In the genomic region with DNA sequence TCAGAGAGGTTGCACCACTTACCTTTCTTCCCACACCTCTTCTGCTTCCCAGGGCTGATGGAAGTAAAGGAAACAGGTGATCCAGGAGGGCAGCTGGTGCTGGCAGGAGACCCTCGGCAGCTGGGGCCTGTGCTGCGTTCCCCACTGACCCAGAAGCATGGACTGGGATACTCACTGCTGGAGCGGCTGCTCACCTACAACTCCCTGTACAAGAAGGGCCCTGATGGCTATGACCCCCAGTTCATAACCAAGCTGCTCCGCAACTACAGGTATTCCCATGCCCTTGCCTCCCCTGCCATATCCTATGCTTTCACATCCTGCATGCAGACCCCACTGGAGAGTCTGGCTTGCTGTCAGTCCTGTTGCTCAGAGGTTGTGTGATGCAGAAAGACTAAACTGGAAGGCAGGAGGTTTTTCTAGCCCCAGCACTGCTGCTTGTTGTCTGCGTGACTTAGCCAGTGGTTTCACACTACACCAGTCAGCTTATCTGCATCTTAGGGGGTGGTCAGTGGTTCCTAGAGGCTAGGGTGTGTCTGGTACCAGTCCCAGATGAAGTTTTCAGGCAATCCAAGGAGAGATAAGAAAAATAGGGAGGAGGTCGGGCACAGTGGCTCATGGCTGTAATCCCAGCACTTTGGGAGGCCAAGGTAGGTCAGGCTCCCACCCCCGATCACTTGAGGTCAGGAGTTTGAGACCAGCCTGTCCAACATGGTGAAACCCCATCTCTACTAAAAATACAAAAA, we compare ENCODE assay signal across 1 cellular context.
A peak's percentile ranks its signal among the peaks of the same experiment; 100 is the strongest.
TF ChIP-seq lines count a peak whose summit lies in the region.

No MANE protein-coding gene starts in this region.

TF ChIP-seq in K562, 482 proteins besides CTCF, POLR2A, EP300 and RAD21 (continued from another document):
- TF ChIP-seq, protein P1, sequence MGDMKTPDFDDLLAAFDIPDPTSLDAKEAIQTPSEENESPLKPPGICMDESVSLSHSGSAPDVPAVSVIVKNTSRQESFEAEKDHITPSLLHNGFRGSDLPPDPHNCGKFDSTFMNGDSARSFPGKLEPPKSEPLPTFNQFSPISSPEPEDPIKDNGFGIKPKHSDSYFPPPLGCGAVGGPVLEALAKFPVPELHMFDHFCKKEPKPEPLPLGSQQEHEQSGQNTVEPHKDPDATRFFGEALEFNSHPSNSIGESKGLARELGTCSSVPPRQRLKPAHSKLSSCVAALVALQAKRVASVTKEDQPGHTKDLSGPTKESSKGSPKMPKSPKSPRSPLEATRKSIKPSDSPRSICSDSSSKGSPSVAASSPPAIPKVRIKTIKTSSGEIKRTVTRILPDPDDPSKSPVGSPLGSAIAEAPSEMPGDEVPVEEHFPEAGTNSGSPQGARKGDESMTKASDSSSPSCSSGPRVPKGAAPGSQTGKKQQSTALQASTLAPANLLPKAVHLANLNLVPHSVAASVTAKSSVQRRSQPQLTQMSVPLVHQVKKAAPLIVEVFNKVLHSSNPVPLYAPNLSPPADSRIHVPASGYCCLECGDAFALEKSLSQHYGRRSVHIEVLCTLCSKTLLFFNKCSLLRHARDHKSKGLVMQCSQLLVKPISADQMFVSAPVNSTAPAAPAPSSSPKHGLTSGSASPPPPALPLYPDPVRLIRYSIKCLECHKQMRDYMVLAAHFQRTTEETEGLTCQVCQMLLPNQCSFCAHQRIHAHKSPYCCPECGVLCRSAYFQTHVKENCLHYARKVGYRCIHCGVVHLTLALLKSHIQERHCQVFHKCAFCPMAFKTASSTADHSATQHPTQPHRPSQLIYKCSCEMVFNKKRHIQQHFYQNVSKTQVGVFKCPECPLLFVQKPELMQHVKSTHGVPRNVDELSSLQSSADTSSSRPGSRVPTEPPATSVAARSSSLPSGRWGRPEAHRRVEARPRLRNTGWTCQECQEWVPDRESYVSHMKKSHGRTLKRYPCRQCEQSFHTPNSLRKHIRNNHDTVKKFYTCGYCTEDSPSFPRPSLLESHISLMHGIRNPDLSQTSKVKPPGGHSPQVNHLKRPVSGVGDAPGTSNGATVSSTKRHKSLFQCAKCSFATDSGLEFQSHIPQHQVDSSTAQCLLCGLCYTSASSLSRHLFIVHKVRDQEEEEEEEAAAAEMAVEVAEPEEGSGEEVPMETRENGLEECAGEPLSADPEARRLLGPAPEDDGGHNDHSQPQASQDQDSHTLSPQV (IDR thresholded peaks at IDR 0.05): peak; percentile 37; the same call in 1 of the 2 replicates
- TF ChIP-seq ESRRB (CRISPR knock-in tag; IDR thresholded peaks at IDR 0.05; ENCODE audit: borderline replicate concordance) (no peak), SP2 (IDR thresholded peaks at IDR 0.05; ENCODE audit: extremely low read depth, low read depth, low read length, poor library complexity, severe bottlenecking) (no peak), CHCHD3 (CRISPR knock-in tag; IDR thresholded peaks at IDR 0.05) (no peak), POLR2G (IDR thresholded peaks at IDR 0.05; ENCODE audit: low read depth, low read length) (no peak), TAF9B (IDR thresholded peaks at IDR 0.05; ENCODE audit: partially characterized antibody) (no peak), ZNF699 (CRISPR knock-in tag; IDR thresholded peaks at IDR 0.05; ENCODE audit: insufficient replicate concordance) (no peak), TBP (optimal IDR thresholded peaks at IDR 0.05; ENCODE audit: low read depth, low read length) (no peak), NCOA2 (IDR thresholded peaks at IDR 0.05; ENCODE audit: partially characterized antibody in 2 of 2) (no peak), CXXC5 (CRISPR knock-in tag; IDR thresholded peaks at IDR 0.05) (0 out of 2 replicates have a peak, but pooled peaks have one; percentile 34), PHF21A (IDR thresholded peaks at IDR 0.05; ENCODE audit: borderline replicate concordance, low read depth) (no peak), ZKSCAN1 (IDR thresholded peaks at IDR 0.05; ENCODE audit: low read depth, low read length) (no peak)
- TF ChIP-seq, protein P2, sequence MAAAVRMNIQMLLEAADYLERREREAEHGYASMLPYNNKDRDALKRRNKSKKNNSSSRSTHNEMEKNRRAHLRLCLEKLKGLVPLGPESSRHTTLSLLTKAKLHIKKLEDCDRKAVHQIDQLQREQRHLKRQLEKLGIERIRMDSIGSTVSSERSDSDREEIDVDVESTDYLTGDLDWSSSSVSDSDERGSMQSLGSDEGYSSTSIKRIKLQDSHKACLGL (CRISPR knock-in tag; IDR thresholded peaks at IDR 0.05; ENCODE audit: borderline replicate concordance, poor library complexity, severe bottlenecking): no peak
- TF ChIP-seq, protein P3, sequence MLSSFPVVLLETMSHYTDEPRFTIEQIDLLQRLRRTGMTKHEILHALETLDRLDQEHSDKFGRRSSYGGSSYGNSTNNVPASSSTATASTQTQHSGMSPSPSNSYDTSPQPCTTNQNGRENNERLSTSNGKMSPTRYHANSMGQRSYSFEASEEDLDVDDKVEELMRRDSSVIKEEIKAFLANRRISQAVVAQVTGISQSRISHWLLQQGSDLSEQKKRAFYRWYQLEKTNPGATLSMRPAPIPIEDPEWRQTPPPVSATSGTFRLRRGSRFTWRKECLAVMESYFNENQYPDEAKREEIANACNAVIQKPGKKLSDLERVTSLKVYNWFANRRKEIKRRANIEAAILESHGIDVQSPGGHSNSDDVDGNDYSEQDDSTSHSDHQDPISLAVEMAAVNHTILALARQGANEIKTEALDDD (IDR thresholded peaks at IDR 0.05): peak; percentile 81
- TF ChIP-seq, protein P4, sequence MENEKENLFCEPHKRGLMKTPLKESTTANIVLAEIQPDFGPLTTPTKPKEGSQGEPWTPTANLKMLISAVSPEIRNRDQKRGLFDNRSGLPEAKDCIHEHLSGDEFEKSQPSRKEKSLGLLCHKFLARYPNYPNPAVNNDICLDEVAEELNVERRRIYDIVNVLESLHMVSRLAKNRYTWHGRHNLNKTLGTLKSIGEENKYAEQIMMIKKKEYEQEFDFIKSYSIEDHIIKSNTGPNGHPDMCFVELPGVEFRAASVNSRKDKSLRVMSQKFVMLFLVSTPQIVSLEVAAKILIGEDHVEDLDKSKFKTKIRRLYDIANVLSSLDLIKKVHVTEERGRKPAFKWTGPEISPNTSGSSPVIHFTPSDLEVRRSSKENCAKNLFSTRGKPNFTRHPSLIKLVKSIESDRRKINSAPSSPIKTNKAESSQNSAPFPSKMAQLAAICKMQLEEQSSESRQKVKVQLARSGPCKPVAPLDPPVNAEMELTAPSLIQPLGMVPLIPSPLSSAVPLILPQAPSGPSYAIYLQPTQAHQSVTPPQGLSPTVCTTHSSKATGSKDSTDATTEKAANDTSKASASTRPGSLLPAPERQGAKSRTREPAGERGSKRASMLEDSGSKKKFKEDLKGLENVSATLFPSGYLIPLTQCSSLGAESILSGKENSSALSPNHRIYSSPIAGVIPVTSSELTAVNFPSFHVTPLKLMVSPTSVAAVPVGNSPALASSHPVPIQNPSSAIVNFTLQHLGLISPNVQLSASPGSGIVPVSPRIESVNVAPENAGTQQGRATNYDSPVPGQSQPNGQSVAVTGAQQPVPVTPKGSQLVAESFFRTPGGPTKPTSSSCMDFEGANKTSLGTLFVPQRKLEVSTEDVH (IDR thresholded peaks at IDR 0.05; ENCODE audit: low read depth, partially characterized antibody): no peak
- TF ChIP-seq, protein P5, sequence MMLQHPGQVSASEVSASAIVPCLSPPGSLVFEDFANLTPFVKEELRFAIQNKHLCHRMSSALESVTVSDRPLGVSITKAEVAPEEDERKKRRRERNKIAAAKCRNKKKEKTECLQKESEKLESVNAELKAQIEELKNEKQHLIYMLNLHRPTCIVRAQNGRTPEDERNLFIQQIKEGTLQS (IDR thresholded peaks at IDR 0.05): no peak
- TF ChIP-seq, protein P5 (CRISPR knock-in tag; conservative IDR thresholded peaks at IDR 0.05): no peak
TF ChIP-seq in K562: peak in this region for 21.
